ENCODE assay signal across 8 cellular contexts in the genomic region with DNA sequence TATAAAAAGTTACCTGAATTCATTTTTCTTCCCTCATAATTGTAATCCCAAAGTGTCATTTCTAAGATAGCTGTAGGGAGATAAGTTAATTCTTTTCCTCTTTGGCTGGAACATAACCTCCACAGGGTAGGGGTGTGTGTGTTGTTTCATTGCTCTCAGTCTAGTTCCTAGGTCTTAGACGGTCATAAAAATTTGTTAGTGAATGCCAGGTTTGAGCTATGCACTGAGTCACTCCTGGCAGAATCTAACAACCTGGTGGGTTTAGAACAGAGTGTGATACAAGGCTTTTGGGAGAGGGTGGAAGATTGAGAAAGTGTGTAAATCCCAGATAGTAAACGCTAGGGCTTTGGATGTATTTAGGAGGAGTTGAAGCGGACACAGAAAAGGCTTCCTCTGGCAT. TPM values are rescaled to one million over a fixed set of nuclear protein-coding genes. Genes with fewer than 3 reads are reported as not detected.
DNase-seq lines count a peak whose midpoint lies in the region; ATAC-seq and TF ChIP-seq lines count a peak whose summit lies in the region.

No MANE protein-coding gene starts in this region.

- H3K27me3 Mint-ChIP-seq in chondrocyte (ENCODE audit: low read depth): no peaks in the 10 kb centered on the region
- no peaks in the 10 kb centered on the region for H3K27me3 Mint-ChIP-seq in naive B cell

- H3K4me2 ChIP-seq in KMS-11: peak overlapping the region; percentile 53

- TF ChIP-seq POLR2A in thyroid gland (IDR thresholded peaks at IDR 0.05): no peak

- H3K9me3 Mint-ChIP-seq in chondrocyte (ENCODE audit: low read depth) (no peaks in the 10 kb centered on the region), naive B cell (no peaks in the 10 kb centered on the region)

- H3K4me3 ChIP-seq in KMS-11 (IDR thresholded peaks at IDR 0.05; ENCODE audit: insufficient read depth, low read depth, low read length) (no peak overlapping the region), thyroid gland (replicated peaks in 1 of 3) (no peak overlapping the region)

- peaks cover 25% of the 10 kb centered on the region for H3K4me1 Mint-ChIP-seq in chondrocyte (ENCODE audit: low read depth)
- H3K4me1 Mint-ChIP-seq in naive B cell: peaks cover 23 to 32% (median 29%) of the 10 kb centered on the region in 3 donors

- peak overlapping the region; percentile 82 for H2AFZ ChIP-seq in KMS-11 (ENCODE audit: low read depth)

- H3K36me3 Mint-ChIP-seq in chondrocyte (ENCODE audit: low read depth): peaks cover 11% of the 10 kb centered on the region
- H3K36me3 Mint-ChIP-seq in naive B cell: peaks cover 5 to 8% of the 10 kb centered on the region in 2 donors

- H3K27me3 ChIP-seq in KMS-11 (ENCODE audit: insufficient read depth, low read depth): no peaks in the 10 kb centered on the region
- H3K27me3 ChIP-seq in thyroid gland: no peaks in the 10 kb centered on the region

- WGBS in thyroid gland, 2 donors: 55 to 59% methylated on average over 3 of the region's 3 CpGs

- peaks cover 14% of the 10 kb centered on the region for H3K4me1 ChIP-seq in KMS-11 (ENCODE audit: low read depth, poor library complexity, severe bottlenecking)
- peaks cover 3 to 6% of the 10 kb centered on the region in 2 donors for H3K4me1 ChIP-seq in thyroid gland

- H3K27ac Mint-ChIP-seq in chondrocyte (ENCODE audit: unreplicated experiment): peak overlapping the region; percentile 96
- peak overlapping the region in 5 of 6 donors; percentile 84 to 90 (median 86) for H3K27ac Mint-ChIP-seq in naive B cell

- H3K79me2 ChIP-seq in KMS-11 (ENCODE audit: insufficient read depth, low read depth): peaks cover 15% of the 10 kb centered on the region; the same call in 1 of the 2 replicates

- peak overlapping the region; percentile 90 for H3K4me3 Mint-ChIP-seq in chondrocyte (ENCODE audit: unreplicated experiment)
- peak overlapping the region; percentile 88 to 97 (median 94) for H3K4me3 Mint-ChIP-seq in naive B cell

- H3K36me3 ChIP-seq in KMS-11 (ENCODE audit: insufficient read depth) (no peaks in the 10 kb centered on the region), thyroid gland (peaks cover 10 to 15% of the 10 kb centered on the region in 2 donors)

- H3K27ac ChIP-seq in KMS-11 (peak overlapping the region; percentile 48; the same call in 1 of the 2 replicates), thyroid gland (peak overlapping the region in 1 of 3 donors; percentile 47)

- H4K20me1 ChIP-seq in KMS-11 (ENCODE audit: insufficient read depth): no peaks in the 10 kb centered on the region

- ATAC-seq in naive B cell (ENCODE audit: low read depth in 2 of 2) (no peak), GM21367 (IDR thresholded peaks at IDR 0.05; ENCODE audit: unreplicated experiment) (no peak)

- no peak overlapping the region for H3K9ac ChIP-seq in KMS-11

- intact Hi-C loops in thyroid gland (cut with DNase I): no loop called here

- no peaks in the 10 kb centered on the region for H3K9me3 ChIP-seq in thyroid gland

- DNase-seq in AG20443 (ENCODE audit: low spot score): peak; percentile 52
- no peak for DNase-seq in chondrocyte (ENCODE audit: low spot score)
- no peak for DNase-seq in naive B cell
- no peak for DNase-seq in thyroid gland
- DNase-seq in stimulated activated CD4-positive, alpha-beta T cell treated with anti-CD3 and anti-CD28 coated beads, Interleukin-12 subunit alpha, Interleukin-12 subunit beta, amount 100 ng/mL, for 4 hours: no peak
- no peak for DNase-seq in pons (ENCODE audit: low spot score)

- TF ChIP-seq CTCF in KMS-11 (conservative IDR thresholded peaks at IDR 0.05; ENCODE audit: low read depth, low read length): no peak
- no peak for TF ChIP-seq CTCF in chondrocyte (IDR thresholded peaks at IDR 0.05)
- TF ChIP-seq CTCF in thyroid gland (IDR thresholded peaks at IDR 0.05): no peak

RNA-seq across cellular contexts. Expression of a gene that starts 0.9 kb away (rescaled TPM):
- 18.8 to 28.1 TPM (median 19.0 TPM) in 3 replicates for total RNA-seq in chondrocyte
- polyA plus RNA-seq in naive B cell (ENCODE audit: low read depth in 6 of 6): 10 to 100 TPM; 24.7 to 43.9 (median 29.8) TPM
- 10 to 100 TPM; 28.1 to 52.8 (median 42.3) TPM for total RNA-seq in thyroid gland

RNA-seq across cellular contexts. Expression of a gene that starts 14.5 kb away (rescaled TPM):
- total RNA-seq in chondrocyte: 6.3 to 10.0 TPM (median 7.1 TPM) in 3 replicates
- under 1 TPM; 0.16 to 0.88 (median 0.62) TPM for polyA plus RNA-seq in naive B cell (ENCODE audit: low read depth in 6 of 6)
- 10 to 100 TPM in 3 of 4 donors, 1 to 10 TPM in 1; 9.6 to 24.7 (median 15.5) TPM for total RNA-seq in thyroid gland

RNA-seq across cellular contexts. Expression of a gene that starts 14.8 kb away (rescaled TPM):
- total RNA-seq in chondrocyte (71.1 to 104 TPM (median 78.6 TPM) in 3 replicates), thyroid gland (100 to 1,000 TPM; 105 to 147 (median 113) TPM)
- polyA plus RNA-seq in naive B cell (ENCODE audit: low read depth in 6 of 6): 10 to 100 TPM; 15.0 to 51.6 (median 28.8) TPM

RNA-seq across cellular contexts. Expression of a gene that starts 39.7 kb away (rescaled TPM):
- total RNA-seq in chondrocyte (18.8 to 20.2 TPM (median 18.9 TPM) in 3 replicates), thyroid gland (10 to 100 TPM; 14.5 to 26.7 (median 19.0) TPM)
- polyA plus RNA-seq in naive B cell (ENCODE audit: low read depth in 6 of 6): 1 to 10 TPM in 1 of 6 donors, under 1 TPM in 4, not detected in 1; 0.23 to 1.4 (median 0.45) TPM

RNA-seq across cellular contexts. Expression of a gene that starts 48.4 kb away (rescaled TPM):
- 49.2 to 63.9 TPM (median 52.5 TPM) in 3 replicates for total RNA-seq in chondrocyte
- 10 to 100 TPM in 5 of 6 donors, not detected in 1; 11.9 to 41.5 (median 14.8) TPM for polyA plus RNA-seq in naive B cell (ENCODE audit: low read depth in 6 of 6)
- total RNA-seq in thyroid gland: 10 to 100 TPM; 32.9 to 57.7 (median 50.7) TPM
